13 cellular contexts compared by ENCODE assay signal in genomic region chr14:70884595-70885342, GRCh38. TPM values are rescaled to one million over a fixed set of nuclear protein-coding genes. Genes with fewer than 3 reads are reported as not detected.
A peak's percentile ranks its signal among the peaks of the same experiment; 100 is the strongest.
DNase-seq lines count a peak whose midpoint lies in the region; ATAC-seq and TF ChIP-seq lines count a peak whose summit lies in the region.
"Had no signal": no experiment of that assay in that cellular context is flagged by ENCODE, and none has a peak within 500 bp of the region (broad histone marks: within the 10 kb centered on the region; RNA-seq: fewer than 3 reads in every experiment).

No MANE protein-coding gene starts in this region.

- H3K27ac Mint-ChIP-seq in CD4-positive, alpha-beta T cell, result peak overlapping the region; percentile 87
- peak overlapping the region; percentile 11 for H3K27ac Mint-ChIP-seq in activated naive CD8-positive, alpha-beta T cell
- peak overlapping the region in 6 of 9 donors; percentile 0 to 91 (median 42) for H3K27ac Mint-ChIP-seq in naive thymus-derived CD4-positive, alpha-beta T cell

- peaks cover 56% of the 10 kb centered on the region for H3K4me1 ChIP-seq in KMS-11 (ENCODE audit: low read depth, poor library complexity, severe bottlenecking)
- H3K4me1 ChIP-seq in naive thymus-derived CD4-positive, alpha-beta T cell (ENCODE audit: control insufficient read depth in 2 of 2, insufficient read depth in 2 of 2, low read length in 2 of 2), result peaks cover 62 to 66% of the 10 kb centered on the region in 2 donors

- no peak overlapping the region for H2AFZ ChIP-seq in KMS-11 (ENCODE audit: low read depth)

- no peaks in the 10 kb centered on the region for H3K9me3 Mint-ChIP-seq in CD4-positive, alpha-beta T cell
- no peaks in the 10 kb centered on the region for H3K9me3 Mint-ChIP-seq in activated naive CD8-positive, alpha-beta T cell (ENCODE audit: low read depth)
- H3K9me3 Mint-ChIP-seq in naive thymus-derived CD4-positive, alpha-beta T cell, result peaks cover 0 to 1% (median 0%) of the 10 kb centered on the region in 11 donors

- ATAC-seq in CD4-positive, alpha-beta T cell (ENCODE audit: poor library complexity), result no peak
- no peak for ATAC-seq in naive thymus-derived CD4-positive, alpha-beta T cell
- no peak for ATAC-seq in GM21360 (IDR thresholded peaks at IDR 0.05; ENCODE audit: unreplicated experiment)
- no peak for ATAC-seq in GM21619 (IDR thresholded peaks at IDR 0.05; ENCODE audit: unreplicated experiment)
- ATAC-seq: esophagus mucosa had no signal

- H3K27me3 ChIP-seq in CD4-positive, alpha-beta T cell (ENCODE audit: control insufficient read depth, insufficient read depth, low read length), result no peaks in the 10 kb centered on the region
- H3K27me3 ChIP-seq in KMS-11 (ENCODE audit: insufficient read depth, low read depth), result no peaks in the 10 kb centered on the region
- H3K27me3 ChIP-seq in naive thymus-derived CD4-positive, alpha-beta T cell (ENCODE audit: control insufficient read depth in 2 of 2, insufficient read depth in 2 of 2, low read length in 2 of 2), result no peaks in the 10 kb centered on the region

- H3K9me3 ChIP-seq in CD4-positive, alpha-beta T cell (ENCODE audit: control insufficient read depth, low read length), result no peaks in the 10 kb centered on the region
- no peaks in the 10 kb centered on the region for H3K9me3 ChIP-seq in naive thymus-derived CD4-positive, alpha-beta T cell (ENCODE audit: control insufficient read depth in 2 of 3, low read length in 3 of 3)

- H3K27me3 Mint-ChIP-seq in CD4-positive, alpha-beta T cell, result no peaks in the 10 kb centered on the region
- H3K27me3 Mint-ChIP-seq in activated naive CD8-positive, alpha-beta T cell, result no peaks in the 10 kb centered on the region
- no peaks in the 10 kb centered on the region for H3K27me3 Mint-ChIP-seq in naive thymus-derived CD4-positive, alpha-beta T cell

- H3K9ac ChIP-seq in KMS-11, result no peak overlapping the region

- no peaks in the 10 kb centered on the region for H4K20me1 ChIP-seq in KMS-11 (ENCODE audit: insufficient read depth)

- no peak overlapping the region for H3K27ac ChIP-seq in CD4-positive, alpha-beta T cell (ENCODE audit: low read depth, low read length)
- no peak overlapping the region for H3K27ac ChIP-seq in KMS-11
- no peak overlapping the region for H3K27ac ChIP-seq in naive thymus-derived CD4-positive, alpha-beta T cell (ENCODE audit: low read depth, low read length)

- no peaks in the 10 kb centered on the region for H3K79me2 ChIP-seq in KMS-11 (ENCODE audit: insufficient read depth, low read depth)

- no peaks in the 10 kb centered on the region for H3K36me3 ChIP-seq in KMS-11 (ENCODE audit: insufficient read depth)
- no peaks in the 10 kb centered on the region for H3K36me3 ChIP-seq in naive thymus-derived CD4-positive, alpha-beta T cell (ENCODE audit: control insufficient read depth in 2 of 3, insufficient read depth in 3 of 3, low read length in 3 of 3)

- TF ChIP-seq CTCF in CD4-positive, alpha-beta T cell (IDR thresholded peaks at IDR 0.05), result no peak
- no peak for TF ChIP-seq CTCF in KMS-11 (conservative IDR thresholded peaks at IDR 0.05; ENCODE audit: low read depth, low read length)
- TF ChIP-seq CTCF in GM20000 (IDR thresholded peaks at IDR 0.05; ENCODE audit: extremely low read depth, missing control alignments), result no peak
- no peak for TF ChIP-seq CTCF in GM10248 (IDR thresholded peaks at IDR 0.05; ENCODE audit: control extremely low read depth, extremely low read depth, low read depth, missing control alignments)

- CTCF ChIA-PET in CD4-positive, alpha-beta T cell (lab: Charles Lee), result interaction anchor here (1.6 to 7.8 kb wide), 4 partner anchors 11 to 88 kb away, joined by 8 to 49 read pairs (median 9); partner anchors contain the start of gene PCNX1
- CTCF ChIA-PET in naive thymus-derived CD4-positive, alpha-beta T cell (lab: Charles Lee), result interaction anchor here (1.0 to 2.2 kb wide), 2 partner anchors 67 to 68 kb away, joined by 4 to 5 read pairs; no protein-coding TSS in a partner anchor
- CTCF ChIA-PET in GM10248 (lab: Yijun Ruan, JAX), result interaction anchor here (0.9 to 8.8 kb wide), 6 partner anchors 12 to 94 kb away, joined by 3 to 103 read pairs (median 4); partner anchors contain the start of gene PCNX1

- DNase-seq in CD4-positive, alpha-beta T cell, result no peak
- DNase-seq in naive thymus-derived CD4-positive, alpha-beta T cell, result no peak
- DNase-seq in GM20000 (ENCODE audit: low spot score) (no peak), GM10248 (ENCODE audit: extremely low spot score) (no peak)
- DNase-seq: GDM1; NCI-H2227 treated with DMSO at 0.1 percent for 48 hours; posterior cingulate gyrus; stimulated activated naive CD4-positive, alpha-beta T cell had no signal

- no peak overlapping the region for H3K4me3 ChIP-seq in KMS-11 (IDR thresholded peaks at IDR 0.05; ENCODE audit: insufficient read depth, low read depth, low read length)
- H3K4me3 ChIP-seq in naive thymus-derived CD4-positive, alpha-beta T cell (ENCODE audit: low read length), result no peak overlapping the region

- intact Hi-C loops in CD4-positive, alpha-beta T cell (cut with DNase I, micrococcal nuclease), result no loop called here
- intact Hi-C loops in naive thymus-derived CD4-positive, alpha-beta T cell (cut with micrococcal nuclease), result loop anchor here (5.0 kb wide), 1 partner anchor 62 kb away; no protein-coding TSS in a partner anchor

- peak overlapping the region; percentile 84; the same call in 1 of the 2 replicates for H3K4me2 ChIP-seq in KMS-11

- peak overlapping the region; percentile 17 for H3K4me3 Mint-ChIP-seq in CD4-positive, alpha-beta T cell
- peak overlapping the region; percentile 5 for H3K4me3 Mint-ChIP-seq in activated naive CD8-positive, alpha-beta T cell
- peak overlapping the region in 7 of 10 donors; percentile 5 to 78 (median 31) for H3K4me3 Mint-ChIP-seq in naive thymus-derived CD4-positive, alpha-beta T cell

- no peaks in the 10 kb centered on the region for H3K36me3 Mint-ChIP-seq in CD4-positive, alpha-beta T cell (ENCODE audit: low read depth)
- H3K36me3 Mint-ChIP-seq in activated naive CD8-positive, alpha-beta T cell, result no peaks in the 10 kb centered on the region
- peaks cover 0 to 4% (median 0%) of the 10 kb centered on the region in 5 donors for H3K36me3 Mint-ChIP-seq in naive thymus-derived CD4-positive, alpha-beta T cell

- POLR2A ChIA-PET in CD4-positive, alpha-beta T cell (lab: Charles Lee), result interaction anchor here (0.6 to 3.5 kb wide), 5 partner anchors 12 to 71 kb away, joined by 3 to 18 read pairs (median 3); partner anchors contain the start of gene PCNX1
- POLR2A ChIA-PET in naive thymus-derived CD4-positive, alpha-beta T cell (lab: Charles Lee), result interaction anchor here (0.6 to 5.5 kb wide), 5 partner anchors 13 to 122 kb away, joined by 3 to 44 read pairs (median 4); partner anchors contain the start of gene PCNX1
- POLR2A ChIA-PET in GM10248 (lab: Yijun Ruan, JAX), result interaction anchor here (1.4 kb wide), 1 partner anchor 46 kb away, joined by 3 read pairs; no protein-coding TSS in a partner anchor

- H3K4me1 Mint-ChIP-seq in CD4-positive, alpha-beta T cell (ENCODE audit: low read depth), result peaks cover 76% of the 10 kb centered on the region
- H3K4me1 Mint-ChIP-seq in activated naive CD8-positive, alpha-beta T cell (ENCODE audit: low read depth), result peaks cover 76% of the 10 kb centered on the region
- peaks cover 62 to 83% (median 73%) of the 10 kb centered on the region in 7 donors for H3K4me1 Mint-ChIP-seq in naive thymus-derived CD4-positive, alpha-beta T cell

RNA-seq across cellular contexts. Expression of gene PCNX1, which starts 22.5 kb away (rescaled TPM):
- 10 to 100 TPM; 87.1 to 87.6 TPM for total RNA-seq in CD4-positive, alpha-beta T cell
- 100 to 1,000 TPM in 4 of 5 experiments, 10 to 100 TPM in 1; 80.8 to 114 (median 112) TPM for total RNA-seq in naive thymus-derived CD4-positive, alpha-beta T cell
- polyA plus RNA-seq in naive thymus-derived CD4-positive, alpha-beta T cell, result 10 to 100 TPM; 11.2 to 12.2 TPM

Comparison
In these comparisons a context has a peak if more than half of its experiments do, and no peak if none do; other contexts are left out.
1. H3K27ac Mint-ChIP-seq: peak in every context shown above with its lines; median percentile 87 in CD4-positive, alpha-beta T cell; 42 in naive thymus-derived CD4-positive, alpha-beta T cell; 11 in activated naive CD8-positive, alpha-beta T cell.
2. intact Hi-C loops: an anchor here in naive thymus-derived CD4-positive, alpha-beta T cell (5.0 kb wide); none called in CD4-positive, alpha-beta T cell.